In genomic region chr19:44643605-44644390, GRCh38 we compare ENCODE assay signal across 8 cellular contexts. TPM values are rescaled to one million over a fixed set of nuclear protein-coding genes. Genes with fewer than 3 reads are reported as not detected.
A peak's percentile ranks its signal among the peaks of the same experiment; 100 is the strongest.
DNase-seq lines count a peak whose midpoint lies in the region; ATAC-seq, FAIRE-seq and TF ChIP-seq lines count a peak whose summit lies in the region.

Gene PVR, plus strand, starts transcription at chr19:44643910. Its CDS starts 187 bp downstream, at chr19:44644097.

- no peaks in the 10 kb centered on the region for H3K9me3 Mint-ChIP-seq in activated naive CD8-positive, alpha-beta T cell treated with anti-CD3 and anti-CD28 coated beads for 36 hours
- H3K9me3 Mint-ChIP-seq in neural crest cell: no peaks in the 10 kb centered on the region

- peak within 1 kb of the TSS; percentile 42 for H3K27ac Mint-ChIP-seq in activated naive CD8-positive, alpha-beta T cell treated with anti-CD3 and anti-CD28 coated beads for 36 hours
- H3K27ac Mint-ChIP-seq in neural crest cell (ENCODE audit: unreplicated experiment): peak within 1 kb of the TSS; percentile 90

- peak within 1 kb of the TSS; percentile 89 for H3K4me3 Mint-ChIP-seq in activated naive CD8-positive, alpha-beta T cell treated with anti-CD3 and anti-CD28 coated beads for 36 hours
- peak within 1 kb of the TSS; percentile 93 for H3K4me3 Mint-ChIP-seq in neural crest cell

- H3K27ac ChIP-seq in C4-2B (peak within 1 kb of the TSS; percentile 91), tibial artery (peak within 1 kb of the TSS; percentile 83 to 92)

- peak within 1 kb of the TSS; percentile 72 to 99 for H3K4me3 ChIP-seq in tibial artery

- peak; percentile 82 for DNase-seq in HTR-8/SVneo (ENCODE audit: insufficient read length, low spot score)
- peak; percentile 68 for DNase-seq in activated naive CD8-positive, alpha-beta T cell treated with anti-CD3 and anti-CD28 coated beads for 36 hours
- DNase-seq in glomerular visceral epithelial cell (ENCODE audit: extremely low spot score): peak; percentile 93
- peak; percentile 57 for DNase-seq in neural crest cell (ENCODE audit: low read depth, low spot score)
- DNase-seq in tibial artery: peak; percentile 53 to 83

- no peaks in the 10 kb centered on the region for H3K27me3 ChIP-seq in tibial artery

- H3K36me3 ChIP-seq in tibial artery: peaks cover 0 to 11% (median 6%) of the 10 kb centered on the region in 3 donors

- peak; percentile 28 for FAIRE-seq in HTR-8/SVneo (lab: Jason Lieb, UNC)

- H3K4me1 Mint-ChIP-seq in activated naive CD8-positive, alpha-beta T cell treated with anti-CD3 and anti-CD28 coated beads for 36 hours: peaks cover 8% of the 10 kb centered on the region
- H3K4me1 Mint-ChIP-seq in neural crest cell: peaks cover 4% of the 10 kb centered on the region

- peaks cover 21% of the 10 kb centered on the region for H3K27me3 Mint-ChIP-seq in activated naive CD8-positive, alpha-beta T cell treated with anti-CD3 and anti-CD28 coated beads for 36 hours
- peaks cover 14% of the 10 kb centered on the region for H3K27me3 Mint-ChIP-seq in neural crest cell (ENCODE audit: low read depth)

- intact Hi-C loops in tibial artery (cut with DNase I; ENCODE audit: low total_unique reads): no loop called here

- H3K9me3 ChIP-seq in tibial artery: no peaks in the 10 kb centered on the region

- H3K4me1 ChIP-seq in tibial artery: peaks cover 0 to 37% (median 21%) of the 10 kb centered on the region in 4 donors

- H3K36me3 Mint-ChIP-seq in activated naive CD8-positive, alpha-beta T cell treated with anti-CD3 and anti-CD28 coated beads for 36 hours: peaks cover 3% of the 10 kb centered on the region
- H3K36me3 Mint-ChIP-seq in neural crest cell (ENCODE audit: low read depth): no peaks in the 10 kb centered on the region

- no peak for ATAC-seq in HG02981 (IDR thresholded peaks at IDR 0.05; ENCODE audit: unreplicated experiment)

- TF ChIP-seq CTCF in C4-2B (conservative IDR thresholded peaks at IDR 0.05) (no peak), neural crest cell (conservative IDR thresholded peaks at IDR 0.05) (peak; percentile 30), tibial artery (IDR thresholded peaks at IDR 0.05) (no peak)

TF ChIP-seq in PFSK-1, 5 proteins besides CTCF, POLR2A, EP300 and RAD21:
- TF ChIP-seq FOXP2 (optimal IDR thresholded peaks at IDR 0.05; ENCODE audit: borderline replicate concordance, extremely low read depth, extremely low read length, insufficient read depth): peak; percentile 40
- TF ChIP-seq POLR2AphosphoS5 (IDR thresholded peaks at IDR 0.05; ENCODE audit: low read depth, low read length): peak; percentile 73; the same call in 1 of the 2 replicates
- TF ChIP-seq TAF1 (IDR thresholded peaks at IDR 0.05; ENCODE audit: borderline replicate concordance, insufficient read depth, low read length): peak; percentile 66
- no peak for TF ChIP-seq SIN3A (IDR thresholded peaks at IDR 0.05; ENCODE audit: borderline replicate concordance, insufficient read depth, low read length)
- TF ChIP-seq REST (IDR thresholded peaks at IDR 0.05; ENCODE audit: insufficient read depth in 1 of 2, low read depth in 2 of 2, low read length in 2 of 2): no peak

RNA-seq across cellular contexts. Expression of gene PVR, which starts in this region (rescaled TPM):
- polyA plus RNA-seq in PFSK-1 (2012; ENCODE audit: insufficient read length, low read depth): 65.8 TPM
- total RNA-seq in activated naive CD8-positive, alpha-beta T cell treated with anti-CD3 and anti-CD28 coated beads for 36 hours: 10 to 100 TPM; 14.5 TPM
- 20.4 and 22.5 TPM in 2 replicates for total RNA-seq in neural crest cell
